In the genomic region with DNA sequence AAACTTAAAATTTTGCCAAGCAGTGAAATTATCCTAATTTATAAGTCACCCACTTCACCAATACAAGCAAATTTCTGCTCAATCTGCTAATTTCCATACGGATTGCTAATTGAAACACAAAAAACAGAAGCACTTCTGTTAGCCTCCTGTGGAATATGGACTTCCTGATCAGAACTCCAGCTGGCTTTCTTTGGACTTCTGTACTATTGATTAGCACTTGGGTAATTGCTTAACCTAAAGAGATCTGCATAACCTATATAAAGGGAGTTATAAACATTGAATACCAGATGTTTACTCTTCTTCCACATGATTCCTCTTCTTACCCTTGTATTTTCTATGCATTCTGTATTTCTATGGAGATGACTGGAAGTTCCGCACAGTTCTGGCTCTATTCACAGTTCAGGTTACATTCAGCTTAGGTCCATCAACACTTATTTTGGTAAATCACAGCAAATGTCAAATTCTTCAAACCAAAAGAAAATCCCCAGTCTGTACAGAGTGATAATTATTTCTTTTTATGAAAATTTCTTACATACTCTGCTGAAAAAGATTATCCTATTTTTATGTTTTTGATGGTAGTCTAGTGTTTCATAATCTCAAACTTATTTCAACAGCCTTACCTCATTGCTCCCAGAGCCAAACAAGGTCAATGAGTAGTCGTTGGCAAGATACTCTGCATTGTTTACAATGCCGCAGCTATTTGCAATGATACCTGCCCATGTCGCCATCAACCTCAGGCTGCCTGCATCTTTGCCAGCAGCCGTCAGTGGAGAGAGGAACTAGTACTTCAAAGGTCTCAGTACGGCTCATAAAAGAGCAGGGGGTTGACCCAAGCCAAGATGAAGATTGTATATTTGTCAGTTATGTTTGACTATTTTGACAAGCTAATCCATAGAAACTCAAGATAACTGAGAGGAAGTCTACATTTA, we compare ENCODE assay signal across 1 cellular context.
A peak's percentile ranks its signal among the peaks of the same experiment; 100 is the strongest.
TF ChIP-seq lines count a peak whose summit lies in the region.

No MANE protein-coding gene starts in this region.

TF ChIP-seq in HepG2, 621 proteins besides CTCF, POLR2A, EP300 and RAD21 (continued from another document):
- TF ChIP-seq, protein P1, sequence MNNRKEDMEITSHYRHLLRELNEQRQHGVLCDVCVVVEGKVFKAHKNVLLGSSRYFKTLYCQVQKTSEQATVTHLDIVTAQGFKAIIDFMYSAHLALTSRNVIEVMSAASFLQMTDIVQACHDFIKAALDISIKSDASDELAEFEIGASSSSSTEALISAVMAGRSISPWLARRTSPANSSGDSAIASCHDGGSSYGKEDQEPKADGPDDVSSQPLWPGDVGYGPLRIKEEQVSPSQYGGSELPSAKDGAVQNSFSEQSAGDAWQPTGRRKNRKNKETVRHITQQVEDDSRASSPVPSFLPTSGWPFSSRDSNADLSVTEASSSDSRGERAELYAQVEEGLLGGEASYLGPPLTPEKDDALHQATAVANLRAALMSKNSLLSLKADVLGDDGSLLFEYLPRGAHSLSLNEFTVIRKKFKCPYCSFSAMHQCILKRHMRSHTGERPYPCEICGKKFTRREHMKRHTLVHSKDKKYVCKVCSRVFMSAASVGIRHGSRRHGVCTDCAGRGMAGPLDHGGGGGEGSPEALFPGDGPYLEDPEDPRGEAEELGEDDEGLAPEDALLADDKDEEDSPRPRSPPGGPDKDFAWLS (CRISPR knock-in tag; IDR thresholded peaks at IDR 0.05; ENCODE audit: borderline replicate concordance): no peak
- TF ChIP-seq, protein P2, sequence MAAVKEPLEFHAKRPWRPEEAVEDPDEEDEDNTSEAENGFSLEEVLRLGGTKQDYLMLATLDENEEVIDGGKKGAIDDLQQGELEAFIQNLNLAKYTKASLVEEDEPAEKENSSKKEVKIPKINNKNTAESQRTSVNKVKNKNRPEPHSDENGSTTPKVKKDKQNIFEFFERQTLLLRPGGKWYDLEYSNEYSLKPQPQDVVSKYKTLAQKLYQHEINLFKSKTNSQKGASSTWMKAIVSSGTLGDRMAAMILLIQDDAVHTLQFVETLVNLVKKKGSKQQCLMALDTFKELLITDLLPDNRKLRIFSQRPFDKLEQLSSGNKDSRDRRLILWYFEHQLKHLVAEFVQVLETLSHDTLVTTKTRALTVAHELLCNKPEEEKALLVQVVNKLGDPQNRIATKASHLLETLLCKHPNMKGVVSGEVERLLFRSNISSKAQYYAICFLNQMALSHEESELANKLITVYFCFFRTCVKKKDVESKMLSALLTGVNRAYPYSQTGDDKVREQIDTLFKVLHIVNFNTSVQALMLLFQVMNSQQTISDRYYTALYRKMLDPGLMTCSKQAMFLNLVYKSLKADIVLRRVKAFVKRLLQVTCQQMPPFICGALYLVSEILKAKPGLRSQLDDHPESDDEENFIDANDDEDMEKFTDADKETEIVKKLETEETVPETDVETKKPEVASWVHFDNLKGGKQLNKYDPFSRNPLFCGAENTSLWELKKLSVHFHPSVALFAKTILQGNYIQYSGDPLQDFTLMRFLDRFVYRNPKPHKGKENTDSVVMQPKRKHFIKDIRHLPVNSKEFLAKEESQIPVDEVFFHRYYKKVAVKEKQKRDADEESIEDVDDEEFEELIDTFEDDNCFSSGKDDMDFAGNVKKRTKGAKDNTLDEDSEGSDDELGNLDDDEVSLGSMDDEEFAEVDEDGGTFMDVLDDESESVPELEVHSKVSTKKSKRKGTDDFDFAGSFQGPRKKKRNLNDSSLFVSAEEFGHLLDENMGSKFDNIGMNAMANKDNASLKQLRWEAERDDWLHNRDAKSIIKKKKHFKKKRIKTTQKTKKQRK (IDR thresholded peaks at IDR 0.05; ENCODE audit: low read length): no peak
- no peak for TF ChIP-seq FOXK2 (IDR thresholded peaks at IDR 0.05)
- no peak for TF ChIP-seq MTF1 (CRISPR knock-in tag; IDR thresholded peaks at IDR 0.05)
- TF ChIP-seq, protein P3, sequence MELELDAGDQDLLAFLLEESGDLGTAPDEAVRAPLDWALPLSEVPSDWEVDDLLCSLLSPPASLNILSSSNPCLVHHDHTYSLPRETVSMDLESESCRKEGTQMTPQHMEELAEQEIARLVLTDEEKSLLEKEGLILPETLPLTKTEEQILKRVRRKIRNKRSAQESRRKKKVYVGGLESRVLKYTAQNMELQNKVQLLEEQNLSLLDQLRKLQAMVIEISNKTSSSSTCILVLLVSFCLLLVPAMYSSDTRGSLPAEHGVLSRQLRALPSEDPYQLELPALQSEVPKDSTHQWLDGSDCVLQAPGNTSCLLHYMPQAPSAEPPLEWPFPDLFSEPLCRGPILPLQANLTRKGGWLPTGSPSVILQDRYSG (CRISPR knock-in tag; IDR thresholded peaks at IDR 0.05): no peak
- no peak; the same call in 1 of the 2 replicates for TF ChIP-seq NR2F2 (IDR thresholded peaks at IDR 0.05; ENCODE audit: borderline replicate concordance, low read depth)
- TF ChIP-seq, protein P4, sequence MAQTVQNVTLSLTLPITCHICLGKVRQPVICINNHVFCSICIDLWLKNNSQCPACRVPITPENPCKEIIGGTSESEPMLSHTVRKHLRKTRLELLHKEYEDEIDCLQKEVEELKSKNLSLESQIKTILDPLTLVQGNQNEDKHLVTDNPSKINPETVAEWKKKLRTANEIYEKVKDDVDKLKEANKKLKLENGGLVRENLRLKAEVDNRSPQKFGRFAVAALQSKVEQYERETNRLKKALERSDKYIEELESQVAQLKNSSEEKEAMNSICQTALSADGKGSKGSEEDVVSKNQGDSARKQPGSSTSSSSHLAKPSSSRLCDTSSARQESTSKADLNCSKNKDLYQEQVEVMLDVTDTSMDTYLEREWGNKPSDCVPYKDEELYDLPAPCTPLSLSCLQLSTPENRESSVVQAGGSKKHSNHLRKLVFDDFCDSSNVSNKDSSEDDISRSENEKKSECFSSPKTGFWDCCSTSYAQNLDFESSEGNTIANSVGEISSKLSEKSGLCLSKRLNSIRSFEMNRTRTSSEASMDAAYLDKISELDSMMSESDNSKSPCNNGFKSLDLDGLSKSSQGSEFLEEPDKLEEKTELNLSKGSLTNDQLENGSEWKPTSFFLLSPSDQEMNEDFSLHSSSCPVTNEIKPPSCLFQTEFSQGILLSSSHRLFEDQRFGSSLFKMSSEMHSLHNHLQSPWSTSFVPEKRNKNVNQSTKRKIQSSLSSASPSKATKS (CRISPR knock-in tag; IDR thresholded peaks at IDR 0.05): no peak
- TF ChIP-seq, protein P5, sequence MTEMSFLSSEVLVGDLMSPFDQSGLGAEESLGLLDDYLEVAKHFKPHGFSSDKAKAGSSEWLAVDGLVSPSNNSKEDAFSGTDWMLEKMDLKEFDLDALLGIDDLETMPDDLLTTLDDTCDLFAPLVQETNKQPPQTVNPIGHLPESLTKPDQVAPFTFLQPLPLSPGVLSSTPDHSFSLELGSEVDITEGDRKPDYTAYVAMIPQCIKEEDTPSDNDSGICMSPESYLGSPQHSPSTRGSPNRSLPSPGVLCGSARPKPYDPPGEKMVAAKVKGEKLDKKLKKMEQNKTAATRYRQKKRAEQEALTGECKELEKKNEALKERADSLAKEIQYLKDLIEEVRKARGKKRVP (CRISPR knock-in tag; IDR thresholded peaks at IDR 0.05): peak in 1 of 2 experiments; percentile 96; a peak in 2 of 4 replicates
- no peak for TF ChIP-seq ZMYM2 (CRISPR knock-in tag; IDR thresholded peaks at IDR 0.05)
